Comparison of ENCODE assay signal across 19 cellular contexts in the genomic region with DNA sequence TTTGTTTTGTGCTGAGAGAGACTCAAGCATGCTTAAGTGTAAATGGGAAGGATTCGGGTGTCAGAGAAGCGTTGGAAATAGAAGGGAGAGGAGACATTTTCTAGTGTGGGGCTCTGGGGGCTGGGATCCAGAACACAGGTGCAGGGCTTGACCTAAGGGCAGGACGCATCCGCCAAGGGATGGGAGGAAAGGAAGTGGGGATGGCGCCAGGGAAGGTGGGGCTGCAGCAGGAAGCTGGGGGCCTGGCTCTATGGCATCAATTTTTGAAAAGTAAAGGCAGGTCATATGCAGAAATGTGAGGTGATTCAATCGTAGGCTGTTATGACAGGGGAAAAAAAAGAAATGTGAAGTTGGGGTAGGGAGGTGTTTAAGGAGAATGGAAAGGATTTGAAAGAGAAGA.
"Had no signal": no experiment of that assay in that cellular context is flagged by ENCODE, and none has a peak within 500 bp of the region (broad histone marks: within the 10 kb centered on the region; RNA-seq: fewer than 3 reads in every experiment).

No MANE protein-coding gene starts in this region.

- H3K4me2 ChIP-seq: smooth muscle cell had no signal

- H3K4me3 Mint-ChIP-seq: naive thymus-derived CD8-positive, alpha-beta T cell; nephron progenitor cell; stimulated activated naive CD8-positive, alpha-beta T cell treated with anti-CD3 and anti-CD28 coated beads, Interleukin-15, amount 100 ng/mL, for 72 hours; type B pancreatic cell had no signal

- H3K27ac ChIP-seq: dorsolateral prefrontal cortex, lower lobe of right lung, prostate gland, right atrium auricular region, suprapubic skin had no signal

- DNase-seq: dorsolateral prefrontal cortex; effector CD4-positive, alpha-beta T cell; left ventricle myocardium superior; lower lobe of right lung; naive thymus-derived CD8-positive, alpha-beta T cell; nephron progenitor cell; nucleus accumbens; stimulated activated CD4-positive, alpha-beta T cell treated with anti-CD3 and anti-CD28 coated beads, Interleukin-12 subunit alpha, Interleukin-12 subunit beta, amount 100 ng/mL, for 4 hours; stimulated activated CD4-positive, alpha-beta T cell treated with anti-CD3 and anti-CD28 coated beads, Interleukin-1b, Interleukin-23, amount 100 ng/mL, for 48 hours; stimulated activated CD4-positive, alpha-beta T cell treated with anti-CD3 and anti-CD28 coated beads, Interleukin-4, amount 100 ng/mL, for 1 hour; stimulated activated CD8-positive, alpha-beta memory T cell treated with anti-CD3 and anti-CD28 coated beads, Interleukin-4, amount 100 ng/mL, for 48 hours; stimulated activated naive CD4-positive, alpha-beta T cell; stimulated activated naive CD8-positive, alpha-beta T cell treated with anti-CD3 and anti-CD28 coated beads, Interleukin-15, amount 100 ng/mL, for 72 hours had no signal

- H3K4me3 ChIP-seq: dorsolateral prefrontal cortex, lower lobe of right lung, prostate gland, right atrium auricular region, smooth muscle cell, suprapubic skin had no signal

- H3K9me3 Mint-ChIP-seq: naive thymus-derived CD8-positive, alpha-beta T cell; nephron progenitor cell; stimulated activated naive CD8-positive, alpha-beta T cell treated with anti-CD3 and anti-CD28 coated beads, Interleukin-15, amount 100 ng/mL, for 72 hours; type B pancreatic cell had no signal

- H3K9me3 ChIP-seq: lower lobe of right lung, prostate gland, right atrium auricular region, suprapubic skin had no signal

- H3K36me3 ChIP-seq: lower lobe of right lung, prostate gland, right atrium auricular region, suprapubic skin had no signal

- H3K36me3 Mint-ChIP-seq: naive thymus-derived CD8-positive, alpha-beta T cell; type B pancreatic cell had no signal

- H3K27me3 ChIP-seq: right atrium auricular region, suprapubic skin had no signal

- H3K4me1 ChIP-seq: prostate gland, right atrium auricular region, suprapubic skin had no signal

- ATAC-seq: left ventricle myocardium superior; lower lobe of right lung; naive thymus-derived CD8-positive, alpha-beta T cell; sciatic nerve; stimulated activated naive CD8-positive, alpha-beta T cell treated with anti-CD3 and anti-CD28 coated beads, Interleukin-15, amount 100 ng/mL, for 72 hours had no signal

- H3K27ac Mint-ChIP-seq: naive thymus-derived CD8-positive, alpha-beta T cell; nephron progenitor cell; stimulated activated naive CD8-positive, alpha-beta T cell treated with anti-CD3 and anti-CD28 coated beads, Interleukin-15, amount 100 ng/mL, for 72 hours; type B pancreatic cell had no signal

- H3K27me3 Mint-ChIP-seq: naive thymus-derived CD8-positive, alpha-beta T cell; stimulated activated naive CD8-positive, alpha-beta T cell treated with anti-CD3 and anti-CD28 coated beads, Interleukin-15, amount 100 ng/mL, for 72 hours; type B pancreatic cell had no signal

- H3K4me1 Mint-ChIP-seq: naive thymus-derived CD8-positive, alpha-beta T cell; nephron progenitor cell; stimulated activated naive CD8-positive, alpha-beta T cell treated with anti-CD3 and anti-CD28 coated beads, Interleukin-15, amount 100 ng/mL, for 72 hours had no signal
